ENCODE assay signal across 8 cellular contexts in genomic region chr20:2693286-2693995, GRCh38. TPM values are rescaled to one million over a fixed set of nuclear protein-coding genes. Genes with fewer than 3 reads are reported as not detected.
A peak's percentile ranks its signal among the peaks of the same experiment; 100 is the strongest.
DNase-seq lines count a peak whose midpoint lies in the region; ATAC-seq and TF ChIP-seq lines count a peak whose summit lies in the region.

No MANE protein-coding gene starts in this region.

- TF ChIP-seq CTCF in NB4 (IDR thresholded peaks at IDR 0.05; ENCODE audit: low read depth, low read length): no peak
- TF ChIP-seq CTCF in fibroblast of pulmonary artery (IDR thresholded peaks at IDR 0.05; ENCODE audit: low read length, missing control alignments): no peak
- no peak for TF ChIP-seq CTCF in upper lobe of right lung (IDR thresholded peaks at IDR 0.05)

- TF ChIP-seq POLR2A in NB4 (IDR thresholded peaks at IDR 0.05; ENCODE audit: extremely low read depth, insufficient read length): no peak

- H3K36me3 ChIP-seq in BLaER1 (no peaks in the 10 kb centered on the region), upper lobe of right lung (no peaks in the 10 kb centered on the region)

- peaks cover 18% of the 10 kb centered on the region for H4K20me1 ChIP-seq in BLaER1

- peak; percentile 74 for DNase-seq in NB4 (ENCODE audit: low read depth)
- peak; percentile 9 for DNase-seq in activated CD8-positive, alpha-beta memory T cell treated with anti-CD3 and anti-CD28 coated beads, Interleukin-2, amount 50 U/mL, for 24 hours (ENCODE audit: extremely low read depth)
- peak; percentile 4 for DNase-seq in fibroblast of pulmonary artery (ENCODE audit: low read depth)
- DNase-seq in nucleus accumbens (lab: John Stamatoyannopoulos, UW): peak in 33 of 56 donors; percentile 8 to 67 (median 39)
- peak; percentile 73 for DNase-seq in upper lobe of right lung
- no peak for DNase-seq in NK-92 treated with Interleukin-12 subunit alpha and Interleukin-12 subunit beta, amount 100 ng/mL, for 24 hours (lab: John Stamatoyannopoulos, UW)

- H3K9me3 ChIP-seq in BLaER1 (no peaks in the 10 kb centered on the region), upper lobe of right lung (no peaks in the 10 kb centered on the region)

- H3K27ac ChIP-seq in BLaER1 (no peak overlapping the region), upper lobe of right lung (no peak overlapping the region)

- H3K27me3 ChIP-seq in BLaER1 (peaks cover 28% of the 10 kb centered on the region; the same call in 1 of the 2 replicates), upper lobe of right lung (peaks cover 30% of the 10 kb centered on the region)

- intact Hi-C loops in upper lobe of right lung (cut with DNase I): no loop called here

- peak overlapping the region; percentile 77 for H3K4me3 ChIP-seq in BLaER1
- no peak overlapping the region for H3K4me3 ChIP-seq in NB4 (ENCODE audit: low read depth, low read length)
- H3K4me3 ChIP-seq in fibroblast of pulmonary artery (replicated peaks; ENCODE audit: low read depth, low read length): peak overlapping the region; percentile 14
- peak overlapping the region; percentile 48 for H3K4me3 ChIP-seq in upper lobe of right lung

- H3K4me1 ChIP-seq in BLaER1 (peaks cover 74% of the 10 kb centered on the region), upper lobe of right lung (peaks cover 17% of the 10 kb centered on the region)

- ATAC-seq in upper lobe of right lung (peak; percentile 38), GM21825 (IDR thresholded peaks at IDR 0.05; ENCODE audit: unreplicated experiment) (no peak)

- H3K9ac ChIP-seq in BLaER1: peak overlapping the region; percentile 40; the same call in 1 of the 2 replicates

- H3K4me2 ChIP-seq in BLaER1: peak overlapping the region; percentile 67

RNA-seq across cellular contexts. Expression of gene EBF4, which starts 0.9 kb away (rescaled TPM):
- 19.5 TPM for total RNA-seq in upper lobe of right lung

RNA-seq across cellular contexts. Expression of gene IDH3B, which starts 29.4 kb away (rescaled TPM):
- 65.5 TPM for total RNA-seq in upper lobe of right lung

RNA-seq across cellular contexts. Expression of gene NOP56, which starts 41.0 kb away (rescaled TPM):
- total RNA-seq in upper lobe of right lung: 88.4 TPM
